1 cellular context compared by ENCODE assay signal in genomic region chr13:112603641-112604220, GRCh38.
TF ChIP-seq lines count a peak whose summit lies in the region.

No MANE protein-coding gene starts in this region.

TF ChIP-seq in IMR-90, 13 proteins besides CTCF, POLR2A, EP300 and RAD21:
- TF ChIP-seq BHLHE40 (IDR thresholded peaks at IDR 0.05; ENCODE audit: low read depth, low read length) = no peak
- no peak for TF ChIP-seq MXI1 (IDR thresholded peaks at IDR 0.05; ENCODE audit: borderline replicate concordance, low read depth, low read length)
- TF ChIP-seq RFX5 (IDR thresholded peaks at IDR 0.05; ENCODE audit: low read depth, low read length) = no peak
- TF ChIP-seq FOS (IDR thresholded peaks at IDR 0.05; ENCODE audit: low read depth, low read length) = no peak
- no peak for TF ChIP-seq MAZ (IDR thresholded peaks at IDR 0.05; ENCODE audit: borderline replicate concordance, low read depth, low read length)
- no peak for TF ChIP-seq USF2 (IDR thresholded peaks at IDR 0.05; ENCODE audit: low read depth, low read length)
- no peak for TF ChIP-seq RCOR1 (IDR thresholded peaks at IDR 0.05; ENCODE audit: insufficient replicate concordance, low read length)
- TF ChIP-seq NFE2L2 (IDR thresholded peaks at IDR 0.05; ENCODE audit: low read depth, low read length) = no peak
- no peak for TF ChIP-seq CHD1 (IDR thresholded peaks at IDR 0.05; ENCODE audit: low read depth, low read length)
- no peak for TF ChIP-seq MAFK (IDR thresholded peaks at IDR 0.05; ENCODE audit: low read depth, low read length)
TF ChIP-seq in IMR-90: peak in this region for 0.
